Comparison of ENCODE assay signal across 1 cellular context in genomic region chr12:2034633-2035420, GRCh38.
TF ChIP-seq lines count a peak whose summit lies in the region.

No MANE protein-coding gene starts in this region.

TF ChIP-seq in HepG2, 621 proteins besides CTCF, POLR2A, EP300 and RAD21 (continued from another document and continues in another):
- TF ChIP-seq ZBTB43 (CRISPR knock-in tag; conservative IDR thresholded peaks at IDR 0.05) = 0 out of 2 replicates have a peak, but pooled peaks have one; percentile 43
- peak; percentile 59; the same call in 1 of the 2 replicates for TF ChIP-seq ARID4A (CRISPR knock-in tag; IDR thresholded peaks at IDR 0.05; ENCODE audit: borderline replicate concordance)
- TF ChIP-seq ZNF496 (CRISPR knock-in tag; IDR thresholded peaks at IDR 0.05; ENCODE audit: insufficient replicate concordance) = no peak
- no peak for TF ChIP-seq ZFAT (CRISPR knock-in tag; conservative IDR thresholded peaks at IDR 0.05)
- no peak for TF ChIP-seq FOXO4 (CRISPR knock-in tag; conservative IDR thresholded peaks at IDR 0.05)
- TF ChIP-seq RELA (CRISPR knock-in tag; IDR thresholded peaks at IDR 0.05) = no peak
- no peak for TF ChIP-seq ZNF468 (CRISPR knock-in tag; IDR thresholded peaks at IDR 0.05)
- TF ChIP-seq ATF4 (CRISPR knock-in tag; IDR thresholded peaks at IDR 0.05) = no peak
- no peak for TF ChIP-seq ZFP36 (IDR thresholded peaks at IDR 0.05; ENCODE audit: borderline replicate concordance, low read depth, low read length, partially characterized antibody)
- no peak for TF ChIP-seq AHDC1 (CRISPR knock-in tag; IDR thresholded peaks at IDR 0.05; ENCODE audit: borderline replicate concordance)
- TF ChIP-seq NR2F2 (IDR thresholded peaks at IDR 0.05; ENCODE audit: borderline replicate concordance, low read depth) = no peak
- no peak for TF ChIP-seq ZNF263 (CRISPR knock-in tag; IDR thresholded peaks at IDR 0.05)
- no peak for TF ChIP-seq ZNF549 (CRISPR knock-in tag; IDR thresholded peaks at IDR 0.05)
- TF ChIP-seq RBAK (CRISPR knock-in tag; IDR thresholded peaks at IDR 0.05) = no peak
- TF ChIP-seq SNAI1 (CRISPR knock-in tag; IDR thresholded peaks at IDR 0.05; ENCODE audit: borderline replicate concordance) = no peak
- TF ChIP-seq MBNL3 (CRISPR knock-in tag; conservative IDR thresholded peaks at IDR 0.05) = no peak
- no peak for TF ChIP-seq CHD2 (IDR thresholded peaks at IDR 0.05; ENCODE audit: low read depth, low read length)
- TF ChIP-seq HINFP (CRISPR knock-in tag; IDR thresholded peaks at IDR 0.05; ENCODE audit: low read depth) = no peak
- TF ChIP-seq RBM39 (IDR thresholded peaks at IDR 0.05; ENCODE audit: low read depth, low read length, poor library complexity, severe bottlenecking) = peak; percentile 46
- no peak for TF ChIP-seq MAZ (IDR thresholded peaks at IDR 0.05; ENCODE audit: borderline replicate concordance, low read depth, low read length)
- TF ChIP-seq MAZ (CRISPR knock-in tag; IDR thresholded peaks at IDR 0.05; ENCODE audit: low read depth) = peak; percentile 69; the same call in 1 of the 2 replicates
- no peak for TF ChIP-seq U2AF1 (optimal IDR thresholded peaks at IDR 0.05; ENCODE audit: low read depth, low read length)
- no peak for TF ChIP-seq GABPA (IDR thresholded peaks at IDR 0.05; ENCODE audit: low read depth, low read length)
- no peak for TF ChIP-seq GABPA (CRISPR knock-in tag; IDR thresholded peaks at IDR 0.05; ENCODE audit: low read depth)
- no peak for TF ChIP-seq ZNF335 (CRISPR knock-in tag; IDR thresholded peaks at IDR 0.05)
- TF ChIP-seq ATM (IDR thresholded peaks at IDR 0.05; ENCODE audit: borderline replicate concordance) = no peak
- peak; percentile 38; the same call in 1 of the 2 replicates for TF ChIP-seq GMEB1 (CRISPR knock-in tag; IDR thresholded peaks at IDR 0.05; ENCODE audit: borderline replicate concordance)
- TF ChIP-seq ZNF354B (CRISPR knock-in tag; IDR thresholded peaks at IDR 0.05) = peak; percentile 75; the same call in 1 of the 2 replicates
- no peak for TF ChIP-seq CBX1 (IDR thresholded peaks at IDR 0.05; ENCODE audit: low read depth)
- peak; percentile 92 for TF ChIP-seq MAX (IDR thresholded peaks at IDR 0.05)
- TF ChIP-seq ZNF441 (CRISPR knock-in tag; IDR thresholded peaks at IDR 0.05; ENCODE audit: borderline replicate concordance) = 0 out of 2 replicates have a peak, but pooled peaks have one; percentile 27
- no peak for TF ChIP-seq SNAPC4 (CRISPR knock-in tag; IDR thresholded peaks at IDR 0.05)
- no peak for TF ChIP-seq CENPBD1 (CRISPR knock-in tag; IDR thresholded peaks at IDR 0.05; ENCODE audit: borderline replicate concordance, low read depth)
- TF ChIP-seq ZNF652 (CRISPR knock-in tag; IDR thresholded peaks at IDR 0.05; ENCODE audit: borderline replicate concordance, low read depth) = no peak
